Comparison of ENCODE assay signal across 8 cellular contexts in the genomic region with DNA sequence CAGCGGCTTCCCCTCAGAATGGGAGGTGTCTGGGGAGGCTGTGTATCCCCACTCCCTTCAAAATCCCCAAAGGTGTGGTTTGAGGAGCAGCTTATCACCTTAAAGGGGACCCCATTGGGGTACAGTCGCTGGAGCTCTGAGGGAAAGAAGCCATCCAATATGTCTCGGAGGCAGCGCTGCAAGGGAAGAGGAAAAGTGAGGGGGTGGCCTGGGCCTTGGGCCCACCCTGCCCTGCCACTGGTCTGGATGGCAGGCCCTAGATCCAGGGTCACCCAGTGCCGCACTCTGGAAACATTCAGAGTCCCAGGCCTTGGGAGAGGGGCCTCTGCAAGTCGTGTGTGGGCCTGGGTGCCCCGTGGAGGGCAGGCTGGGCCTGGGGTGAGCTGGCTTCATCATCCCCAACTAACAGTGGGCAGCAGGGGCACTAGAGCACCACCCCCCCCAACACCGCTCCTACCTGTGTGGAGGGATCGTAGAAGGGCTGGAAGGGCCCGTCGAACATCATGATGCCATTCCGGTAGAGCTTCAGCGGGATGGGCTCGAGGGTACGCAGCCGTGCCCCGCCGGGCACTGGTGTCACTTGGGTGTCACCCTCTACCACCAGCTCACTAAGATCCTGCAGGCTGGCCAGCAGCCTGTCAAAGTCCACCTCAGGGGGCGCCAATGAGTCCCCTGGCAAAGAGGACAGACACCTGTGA. TPM values are rescaled to one million over a fixed set of nuclear protein-coding genes. Genes with fewer than 3 reads are reported as not detected.
DNase-seq lines count a peak whose midpoint lies in the region; ATAC-seq and TF ChIP-seq lines count a peak whose summit lies in the region.

No MANE protein-coding gene starts in this region.

- intact Hi-C loops in left colon (cut with DNase I, micrococcal nuclease), result no loop called here

- H3K27me3 Mint-ChIP-seq in activated naive CD4-positive, alpha-beta T cell treated with anti-CD3 and anti-CD28 coated beads, Interleukin-2, amount 50 U/mL, for 24 hours, result no peaks in the 10 kb centered on the region

- DNase-seq in ELF-1 (ENCODE audit: low read depth, low spot score) (peak; percentile 89), left colon (peak in 1 of 2 donors; percentile 68), medulla oblongata (ENCODE audit: extremely low spot score) (no peak), AG08395 (ENCODE audit: low spot score) (no peak)

- peak; percentile 22 for ATAC-seq in left colon
- ATAC-seq in HG03045 (IDR thresholded peaks at IDR 0.05; ENCODE audit: unreplicated experiment), result no peak
- no peak for ATAC-seq in HG02623 (IDR thresholded peaks at IDR 0.05; ENCODE audit: unreplicated experiment)

- no peaks in the 10 kb centered on the region for H3K9me3 Mint-ChIP-seq in activated naive CD4-positive, alpha-beta T cell treated with anti-CD3 and anti-CD28 coated beads, Interleukin-2, amount 50 U/mL, for 24 hours

- peaks cover 93% of the 10 kb centered on the region for H3K4me1 Mint-ChIP-seq in activated naive CD4-positive, alpha-beta T cell treated with anti-CD3 and anti-CD28 coated beads, Interleukin-2, amount 50 U/mL, for 24 hours

- peaks cover 12% of the 10 kb centered on the region for H3K36me3 Mint-ChIP-seq in activated naive CD4-positive, alpha-beta T cell treated with anti-CD3 and anti-CD28 coated beads, Interleukin-2, amount 50 U/mL, for 24 hours

- H3K27ac Mint-ChIP-seq in activated naive CD4-positive, alpha-beta T cell treated with anti-CD3 and anti-CD28 coated beads, Interleukin-2, amount 50 U/mL, for 24 hours, result peak overlapping the region; percentile 98

- peak; percentile 13; the same call in 1 of the 2 replicates for TF ChIP-seq CTCF in LNCAP (IDR thresholded peaks at IDR 0.05)

- H3K4me3 Mint-ChIP-seq in activated naive CD4-positive, alpha-beta T cell treated with anti-CD3 and anti-CD28 coated beads, Interleukin-2, amount 50 U/mL, for 24 hours, result peak overlapping the region; percentile 20

RNA-seq across cellular contexts. Expression of gene SH3BGRL3, which starts 5.6 kb away (rescaled TPM):
- 100 to 1,000 TPM; 401 to 409 TPM for total RNA-seq in left colon

RNA-seq across cellular contexts. Expression of gene UBXN11, which starts 20.9 kb away (rescaled TPM):
- total RNA-seq in left colon, result 10 to 100 TPM in 1 of 2 donors, 1 to 10 TPM in 1; 10.0 to 13.4 TPM

RNA-seq across cellular contexts. Expression of gene CD52, which starts 32.2 kb away (rescaled TPM):
- 10 to 100 TPM in 1 of 2 donors, 1 to 10 TPM in 1; 5.7 to 12.9 TPM for total RNA-seq in left colon

RNA-seq across cellular contexts. Expression of gene CEP85, which starts 51.5 kb away (rescaled TPM):
- 10 to 100 TPM; 11.4 to 16.7 TPM for total RNA-seq in left colon
